Comparison of ENCODE assay signal across 1 cellular context in genomic region chr12:53452159-53453077, GRCh38.
TF ChIP-seq lines count a peak whose summit lies in the region.

No MANE protein-coding gene starts in this region.

TF ChIP-seq in GM12878, 131 proteins besides CTCF, POLR2A, EP300 and RAD21 (continues in another document):
- no peak for TF ChIP-seq RCOR1 (conservative IDR thresholded peaks at IDR 0.05; ENCODE audit: low read depth, low read length)
- TF ChIP-seq HDAC2 (IDR thresholded peaks at IDR 0.05): no peak
- TF ChIP-seq CHD1 (IDR thresholded peaks at IDR 0.05; ENCODE audit: low read depth, low read length): peak; percentile 95; the same call in 1 of the 2 replicates
- TF ChIP-seq JUND (IDR thresholded peaks at IDR 0.05; ENCODE audit: low read depth, low read length): no peak
- no peak for TF ChIP-seq YBX1 (IDR thresholded peaks at IDR 0.05)
- no peak for TF ChIP-seq KAT2A (conservative IDR thresholded peaks at IDR 0.05; ENCODE audit: control insufficient read depth, low read depth, low read length)
- TF ChIP-seq CUX1 (IDR thresholded peaks at IDR 0.05; ENCODE audit: insufficient replicate concordance, low read depth, low read length): no peak
- no peak for TF ChIP-seq BCL11A (IDR thresholded peaks at IDR 0.05; ENCODE audit: low read depth, low read length)
- no peak for TF ChIP-seq RELA (IDR thresholded peaks at IDR 0.05; ENCODE audit: borderline replicate concordance, partially characterized antibody)
- TF ChIP-seq YY1 (IDR thresholded peaks at IDR 0.05; ENCODE audit: low read depth, low read length): peak; percentile 78
- peak; percentile 83 for TF ChIP-seq MYC (IDR thresholded peaks at IDR 0.05; ENCODE audit: insufficient read depth, insufficient read length, insufficient replicate concordance, low read length, severe bottlenecking)
- peak in 1 of 2 experiments; percentile 15; a peak in 1 of 4 replicates for TF ChIP-seq ETV6 (conservative IDR thresholded peaks at IDR 0.05 in 1 of 2, IDR thresholded peaks at IDR 0.05 in 1 of 2; ENCODE audit: borderline replicate concordance in 1 of 2, low read depth in 1 of 2)
- peak; percentile 22; the same call in 1 of the 2 replicates for TF ChIP-seq TAF1 (IDR thresholded peaks at IDR 0.05; ENCODE audit: borderline replicate concordance, low read depth, low read length)
- no peak for TF ChIP-seq PAX5 (IDR thresholded peaks at IDR 0.05; ENCODE audit: borderline replicate concordance, low read depth, low read length)
- no peak for TF ChIP-seq ATF3 (IDR thresholded peaks at IDR 0.05; ENCODE audit: borderline replicate concordance, extremely low read depth, low read depth, low read length)
- no peak for TF ChIP-seq RAD51 (IDR thresholded peaks at IDR 0.05)
- TF ChIP-seq ATF7 (IDR thresholded peaks at IDR 0.05; ENCODE audit: low read depth): no peak
- TF ChIP-seq REST (IDR thresholded peaks at IDR 0.05; ENCODE audit: low read depth, low read length): no peak
- no peak for TF ChIP-seq IRF4 (IDR thresholded peaks at IDR 0.05; ENCODE audit: low read depth, low read length)
- TF ChIP-seq RBBP5 (conservative IDR thresholded peaks at IDR 0.05): peak; percentile 83; the same call in 1 of the 2 replicates
- no peak for TF ChIP-seq TCF3 (IDR thresholded peaks at IDR 0.05; ENCODE audit: borderline replicate concordance, insufficient read depth, low read depth, low read length)
- no peak for TF ChIP-seq ZBTB4 (CRISPR knock-in tag; IDR thresholded peaks at IDR 0.05)
- no peak for TF ChIP-seq SPI1 (IDR thresholded peaks at IDR 0.05; ENCODE audit: borderline replicate concordance, insufficient read depth, low read depth, low read length)
- TF ChIP-seq MTA3 (IDR thresholded peaks at IDR 0.05; ENCODE audit: borderline replicate concordance, low read length): no peak
- no peak for TF ChIP-seq E2F8 (IDR thresholded peaks at IDR 0.05; ENCODE audit: low read depth, partially characterized antibody)
- TF ChIP-seq ASH2L (IDR thresholded peaks at IDR 0.05; ENCODE audit: borderline replicate concordance, low read depth): peak; percentile 93
- no peak for TF ChIP-seq EZH2 (IDR thresholded peaks at IDR 0.05; ENCODE audit: borderline replicate concordance, control insufficient read depth, low read depth, low read length)
- TF ChIP-seq ZBTB11 (CRISPR knock-in tag; IDR thresholded peaks at IDR 0.05): no peak
- TF ChIP-seq MLLT1 (IDR thresholded peaks at IDR 0.05): no peak
- no peak for TF ChIP-seq SREBF1 (IDR thresholded peaks at IDR 0.05; ENCODE audit: low read length)
- no peak for TF ChIP-seq HDAC6 (IDR thresholded peaks at IDR 0.05; ENCODE audit: unreplicated experiment)
- no peak for TF ChIP-seq SKIL (IDR thresholded peaks at IDR 0.05; ENCODE audit: low read depth, poor library complexity, severe bottlenecking)
